ENCODE assay signal across 7 cellular contexts in genomic region chr12:111684485-111685147, GRCh38. TPM values are rescaled to one million over a fixed set of nuclear protein-coding genes. Genes with fewer than 3 reads are reported as not detected.
DNase-seq lines count a peak whose midpoint lies in the region; ATAC-seq and TF ChIP-seq lines count a peak whose summit lies in the region.
"Not testable (repeated sequence)": the region's sequence is repeated elsewhere in the genome, so short reads cannot be mapped to it uniquely, and the experiment has no call there.

No MANE protein-coding gene starts in this region.

- not testable (repeated sequence) for TF ChIP-seq POLR2A in gastrocnemius medialis (IDR thresholded peaks at IDR 0.05)

- H3K36me3 Mint-ChIP-seq in activated T-cell treated with anti-CD3 and anti-CD28 coated beads, Interleukin-2, amount 50 U/mL, for 72 hours (ENCODE audit: insufficient read depth in 2 of 2), result peaks cover 11 to 23% of the 10 kb centered on the region in 2 donors
- not testable (repeated sequence) for H3K36me3 Mint-ChIP-seq in glutamatergic neuron (ENCODE audit: unreplicated experiment)

- not testable (repeated sequence) for H3K27me3 ChIP-seq in mononuclear cell (ENCODE audit: insufficient read depth, low read length); gastrocnemius medialis

- not testable (repeated sequence) for TF ChIP-seq CTCF in GM12875 (IDR thresholded peaks at IDR 0.05; ENCODE audit: borderline replicate concordance, insufficient read depth, low read depth, low read length); OCI-LY7 (conservative IDR thresholded peaks at IDR 0.05; ENCODE audit: low read length); choroid plexus epithelial cell (conservative IDR thresholded peaks at IDR 0.05; ENCODE audit: low read depth, low read length); glutamatergic neuron (IDR thresholded peaks at IDR 0.05; ENCODE audit: partially characterized antibody, unreplicated experiment); gastrocnemius medialis (IDR thresholded peaks at IDR 0.05 in 4 of 5, conservative IDR thresholded peaks at IDR 0.05 in 1 of 5)

- H3K27ac Mint-ChIP-seq in activated T-cell treated with anti-CD3 and anti-CD28 coated beads, Interleukin-2, amount 50 U/mL, for 72 hours, result peak overlapping the region; percentile 99
- H3K27ac Mint-ChIP-seq in glutamatergic neuron (ENCODE audit: unreplicated experiment), result not testable (repeated sequence)

- H3K4me1 ChIP-seq in OCI-LY7 (ENCODE audit: insufficient read depth, low read length, poor library complexity, severe bottlenecking), result peaks cover 24% of the 10 kb centered on the region
- H3K4me1 ChIP-seq in mononuclear cell (ENCODE audit: insufficient read depth, low read length), result peaks cover 25% of the 10 kb centered on the region
- H3K4me1 ChIP-seq in gastrocnemius medialis, result peaks cover 26% of the 10 kb centered on the region in 2 donors

- POLR2A ChIA-PET in OCI-LY7 (lab: Charles Lee), result interaction anchor here (0.5 to 1.3 kb wide), 5 partner anchors 33 to 566 kb away, joined by 3 read pairs; no protein-coding TSS in a partner anchor

- H2AFZ ChIP-seq in OCI-LY7 (ENCODE audit: low read length), result not testable (repeated sequence)

- not testable (repeated sequence) for H3K9me2 ChIP-seq in OCI-LY7 (ENCODE audit: insufficient read depth, low read length)

- H3K9me3 ChIP-seq in OCI-LY7 (ENCODE audit: low read length); mononuclear cell (ENCODE audit: low read depth, low read length); gastrocnemius medialis: not testable (repeated sequence)

- H3K27ac ChIP-seq in OCI-LY7 (ENCODE audit: low read depth, low read length, poor library complexity, severe bottlenecking), result not testable (repeated sequence)
- peak overlapping the region; percentile 82 to 95 (median 88) for H3K27ac ChIP-seq in gastrocnemius medialis

- peak overlapping the region; percentile 82 for H3K4me3 ChIP-seq in GM12875 (ENCODE audit: low read depth, low read length)
- peak overlapping the region; percentile 79 for H3K4me3 ChIP-seq in OCI-LY7 (ENCODE audit: low read depth, low read length, poor library complexity, severe bottlenecking)
- H3K4me3 ChIP-seq in choroid plexus epithelial cell (ENCODE audit: low read depth, low read length), result peak overlapping the region; percentile 64
- H3K4me3 ChIP-seq in mononuclear cell (ENCODE audit: low read length), result peak overlapping the region; percentile 92
- peak overlapping the region; percentile 75 to 91 (median 82) for H3K4me3 ChIP-seq in gastrocnemius medialis

- not testable (repeated sequence) for DNase-seq in OCI-LY7 (ENCODE audit: low spot score); activated T-cell treated with anti-CD3 and anti-CD28 coated beads, Interleukin-2, amount 50 U/mL, for 72 hours; choroid plexus epithelial cell (ENCODE audit: low read depth); glutamatergic neuron; gastrocnemius medialis

- H3K4me2 ChIP-seq in OCI-LY7 (ENCODE audit: low read length), result peak overlapping the region; percentile 97

- in situ Hi-C loops in gastrocnemius medialis (cut with MboI; ENCODE audit: low sequenced_read_pairs in 4 of 4), result loop anchor here in 1 of 4 donors (25.0 kb wide), 1 partner anchor 297 kb away; no protein-coding TSS in a partner anchor

- H3K36me3 ChIP-seq in OCI-LY7 (ENCODE audit: insufficient read depth, low read length), result peaks cover 38% of the 10 kb centered on the region
- peaks cover 0 to 31% of the 10 kb centered on the region in 2 donors for H3K36me3 ChIP-seq in gastrocnemius medialis

- intact Hi-C loops in OCI-LY7 (cut with micrococcal nuclease; ENCODE audit: unreplicated experiment), result loop anchor here (10.0 kb wide), 1 partner anchor 280 kb away; the partner anchor contains the start of gene SH2B3
- intact Hi-C loops in gastrocnemius medialis (cut with DNase I; ENCODE audit: low total_unique reads), result loop anchor here (5.0 kb wide), 2 partner anchors 87 to 277 kb away; partner anchors contain the start of genes ATXN2 and SH2B3

- CTCF ChIA-PET in OCI-LY7 (lab: Charles Lee; ENCODE audit: unreplicated experiment), result interaction anchor here (1.1 kb wide), 1 partner anchor 128 kb away, joined by 3 read pairs; no protein-coding TSS in a partner anchor

- not testable (repeated sequence) for BruUV-seq in OCI-LY7 (replicated peaks; lab: Mats Ljungman, UMichigan)

- not testable (repeated sequence) for H3K9me3 Mint-ChIP-seq in activated T-cell treated with anti-CD3 and anti-CD28 coated beads, Interleukin-2, amount 50 U/mL, for 72 hours; glutamatergic neuron (ENCODE audit: unreplicated experiment)

- ATAC-seq in activated T-cell treated with anti-CD3 and anti-CD28 coated beads, Interleukin-2, amount 50 U/mL, for 72 hours (replicated peaks in 1 of 2); gastrocnemius medialis: not testable (repeated sequence)

- H3K4me1 Mint-ChIP-seq in activated T-cell treated with anti-CD3 and anti-CD28 coated beads, Interleukin-2, amount 50 U/mL, for 72 hours (ENCODE audit: low read depth), result peaks cover 37% of the 10 kb centered on the region
- not testable (repeated sequence) for H3K4me1 Mint-ChIP-seq in glutamatergic neuron (ENCODE audit: low read depth, unreplicated experiment)

- H3K27me3 Mint-ChIP-seq in activated T-cell treated with anti-CD3 and anti-CD28 coated beads, Interleukin-2, amount 50 U/mL, for 72 hours (ENCODE audit: low read depth); glutamatergic neuron (ENCODE audit: unreplicated experiment): not testable (repeated sequence)

- peak overlapping the region; percentile 92 to 97 for H3K4me3 Mint-ChIP-seq in activated T-cell treated with anti-CD3 and anti-CD28 coated beads, Interleukin-2, amount 50 U/mL, for 72 hours
- peak overlapping the region; percentile 99 for H3K4me3 Mint-ChIP-seq in glutamatergic neuron (ENCODE audit: unreplicated experiment)

- peaks cover 11% of the 10 kb centered on the region; the same call in 1 of the 2 replicates for H4K20me1 ChIP-seq in OCI-LY7 (ENCODE audit: insufficient read depth, low read length)

- H3K79me2 ChIP-seq in OCI-LY7 (ENCODE audit: insufficient read depth, low read depth, low read length), result peaks cover 34% of the 10 kb centered on the region

RNA-seq across cellular contexts. Expression of gene BRAP, which starts 1.1 kb away (rescaled TPM):
- 14.2 and 15.4 TPM in 2 replicates for total RNA-seq in OCI-LY7 (2014; rRNA removed; shearing (Covaris generic))
- total RNA-seq in OCI-LY7 (2022) (19.7 and 22.7 TPM in 2 replicates), glutamatergic neuron (ENCODE audit: unreplicated experiment) (26.1 TPM), mononuclear cell (35.6 TPM), gastrocnemius medialis (10 to 100 TPM; 25.2 to 38.5 (median 29.2) TPM)
- total RNA-seq in activated T-cell treated with anti-CD3 and anti-CD28 coated beads, Interleukin-2, amount 50 U/mL, for 72 hours, result 10 to 100 TPM; 20.2 to 32.1 TPM

RNA-seq across cellular contexts. Expression of gene ACAD10, which starts 1.2 kb away (rescaled TPM):
- 13.1 and 15.0 TPM in 2 replicates for total RNA-seq in OCI-LY7 (2014; rRNA removed; shearing (Covaris generic))
- 33.1 and 35.3 TPM in 2 replicates for total RNA-seq in OCI-LY7 (2022)
- 10 to 100 TPM; 32.4 to 34.5 TPM for total RNA-seq in activated T-cell treated with anti-CD3 and anti-CD28 coated beads, Interleukin-2, amount 50 U/mL, for 72 hours
- 35.9 TPM for total RNA-seq in glutamatergic neuron (ENCODE audit: unreplicated experiment)
- total RNA-seq in mononuclear cell, result 13.4 TPM
- 10 to 100 TPM in 3 of 4 donors, 1 to 10 TPM in 1; 8.3 to 12.6 (median 11.7) TPM for total RNA-seq in gastrocnemius medialis
